Comparison of ENCODE assay signal across 1 cellular context in genomic region chr2:45049937-45050336, GRCh38.
TF ChIP-seq lines count a peak whose summit lies in the region.

No MANE protein-coding gene starts in this region.

TF ChIP-seq in HepG2, 621 proteins besides CTCF, POLR2A, EP300 and RAD21 (continued from another document):
- TF ChIP-seq, protein P1, sequence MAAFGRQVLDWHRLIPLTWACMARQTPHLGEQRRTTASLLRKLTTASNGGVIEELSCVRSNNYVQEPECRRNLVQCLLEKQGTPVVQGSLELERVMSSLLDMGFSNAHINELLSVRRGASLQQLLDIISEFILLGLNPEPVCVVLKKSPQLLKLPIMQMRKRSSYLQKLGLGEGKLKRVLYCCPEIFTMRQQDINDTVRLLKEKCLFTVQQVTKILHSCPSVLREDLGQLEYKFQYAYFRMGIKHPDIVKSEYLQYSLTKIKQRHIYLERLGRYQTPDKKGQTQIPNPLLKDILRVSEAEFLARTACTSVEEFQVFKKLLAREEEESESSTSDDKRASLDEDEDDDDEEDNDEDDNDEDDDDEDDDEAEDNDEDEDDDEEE (CRISPR knock-in tag; IDR thresholded peaks at IDR 0.05), result no peak
- TF ChIP-seq, protein P2, sequence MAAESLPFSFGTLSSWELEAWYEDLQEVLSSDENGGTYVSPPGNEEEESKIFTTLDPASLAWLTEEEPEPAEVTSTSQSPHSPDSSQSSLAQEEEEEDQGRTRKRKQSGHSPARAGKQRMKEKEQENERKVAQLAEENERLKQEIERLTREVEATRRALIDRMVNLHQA (CRISPR knock-in tag; IDR thresholded peaks at IDR 0.05), result no peak
- TF ChIP-seq LCORL (IDR thresholded peaks at IDR 0.05), result no peak
- no peak for TF ChIP-seq LCORL (CRISPR knock-in tag; IDR thresholded peaks at IDR 0.05)
- TF ChIP-seq CBX1 (IDR thresholded peaks at IDR 0.05; ENCODE audit: low read depth), result no peak
- no peak for TF ChIP-seq GMEB2 (CRISPR knock-in tag; IDR thresholded peaks at IDR 0.05; ENCODE audit: low read depth)
- TF ChIP-seq TCF7 (IDR thresholded peaks at IDR 0.05; ENCODE audit: low read depth), result peak; percentile 67; the same call in 1 of the 2 replicates
- no peak for TF ChIP-seq FOXA3 (CRISPR knock-in tag; IDR thresholded peaks at IDR 0.05)
- TF ChIP-seq, protein P3, sequence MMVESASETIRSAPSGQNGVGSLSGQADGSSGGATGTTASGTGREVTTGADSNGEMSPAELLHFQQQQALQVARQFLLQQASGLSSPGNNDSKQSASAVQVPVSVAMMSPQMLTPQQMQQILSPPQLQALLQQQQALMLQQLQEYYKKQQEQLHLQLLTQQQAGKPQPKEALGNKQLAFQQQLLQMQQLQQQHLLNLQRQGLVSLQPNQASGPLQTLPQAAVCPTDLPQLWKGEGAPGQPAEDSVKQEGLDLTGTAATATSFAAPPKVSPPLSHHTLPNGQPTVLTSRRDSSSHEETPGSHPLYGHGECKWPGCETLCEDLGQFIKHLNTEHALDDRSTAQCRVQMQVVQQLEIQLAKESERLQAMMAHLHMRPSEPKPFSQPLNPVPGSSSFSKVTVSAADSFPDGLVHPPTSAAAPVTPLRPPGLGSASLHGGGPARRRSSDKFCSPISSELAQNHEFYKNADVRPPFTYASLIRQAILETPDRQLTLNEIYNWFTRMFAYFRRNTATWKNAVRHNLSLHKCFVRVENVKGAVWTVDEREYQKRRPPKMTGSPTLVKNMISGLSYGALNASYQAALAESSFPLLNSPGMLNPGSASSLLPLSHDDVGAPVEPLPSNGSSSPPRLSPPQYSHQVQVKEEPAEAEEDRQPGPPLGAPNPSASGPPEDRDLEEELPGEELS (CRISPR knock-in tag; IDR thresholded peaks at IDR 0.05), result no peak
- TF ChIP-seq ZNF317 (CRISPR knock-in tag; IDR thresholded peaks at IDR 0.05), result no peak
- TF ChIP-seq POLR2AphosphoS5 (IDR thresholded peaks at IDR 0.05; ENCODE audit: low read depth, low read length), result no peak
- TF ChIP-seq ZNF253 (CRISPR knock-in tag; IDR thresholded peaks at IDR 0.05; ENCODE audit: borderline replicate concordance), result no peak
- TF ChIP-seq ZNF276 (CRISPR knock-in tag; IDR thresholded peaks at IDR 0.05; ENCODE audit: low read depth), result no peak
- TF ChIP-seq BCL6 (CRISPR knock-in tag; IDR thresholded peaks at IDR 0.05), result peak; percentile 70
- 0 out of 2 replicates have a peak, but pooled peaks have one; percentile 12 for TF ChIP-seq SOX5 (CRISPR knock-in tag; IDR thresholded peaks at IDR 0.05; ENCODE audit: borderline replicate concordance)
- TF ChIP-seq ZNF598 (CRISPR knock-in tag; IDR thresholded peaks at IDR 0.05; ENCODE audit: borderline replicate concordance), result no peak
- TF ChIP-seq ZNF713 (CRISPR knock-in tag; IDR thresholded peaks at IDR 0.05), result no peak
- TF ChIP-seq NR2F6 (IDR thresholded peaks at IDR 0.05), result 0 out of 2 replicates have a peak, but pooled peaks have one; percentile 15
- TF ChIP-seq NR2F6 (CRISPR knock-in tag; IDR thresholded peaks at IDR 0.05), result no peak
- TF ChIP-seq BHLHE40 (IDR thresholded peaks at IDR 0.05; ENCODE audit: low read length), result 0 out of 2 replicates have a peak, but pooled peaks have one; percentile 25
